ENCODE assay signal across 25 cellular contexts in the genomic region with DNA sequence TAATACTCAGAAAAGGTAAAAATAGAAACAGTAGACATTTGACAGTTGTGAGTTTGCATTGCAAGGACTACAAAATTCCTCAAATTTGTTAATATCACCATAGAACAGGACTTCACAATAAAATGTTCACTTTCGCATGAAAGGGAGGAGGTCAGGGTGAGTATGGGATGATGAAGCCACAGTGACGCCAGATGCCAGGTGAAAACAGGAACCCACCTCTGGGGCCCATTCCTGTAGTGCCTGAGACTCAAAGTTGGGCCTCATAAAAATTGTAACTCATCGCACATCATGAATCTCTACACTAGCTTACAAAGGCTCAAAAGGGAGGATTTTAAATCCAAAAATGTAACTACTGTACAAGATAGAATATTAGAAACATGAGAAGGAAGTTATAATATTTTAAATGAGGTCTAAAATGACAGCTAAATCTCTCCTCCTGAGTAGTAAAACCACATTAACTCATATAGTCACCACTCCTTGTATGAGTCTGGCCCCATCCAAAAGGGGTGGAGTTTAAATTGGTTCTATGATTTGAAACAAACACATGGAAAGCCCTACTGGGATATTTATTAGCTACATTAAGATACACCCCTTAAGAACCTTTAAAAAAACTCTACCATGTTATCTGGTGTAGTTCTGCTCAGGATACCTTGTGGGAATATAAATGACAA.
"Had no signal": no experiment of that assay in that cellular context is flagged by ENCODE, and none has a peak within 500 bp of the region (broad histone marks: within the 10 kb centered on the region; RNA-seq: fewer than 3 reads in every experiment).

No MANE protein-coding gene starts in this region.

- H3K4me1 ChIP-seq: colonic mucosa had no signal

- H3K36me3 ChIP-seq: colonic mucosa, left ventricle myocardium inferior, lower lobe of right lung, neural progenitor cell, ovary, stomach, thoracic aorta, transverse colon had no signal

- H3K9ac ChIP-seq: neural progenitor cell had no signal

- H3K27me3 ChIP-seq: colonic mucosa, foreskin keratinocyte, hepatocyte, neural progenitor cell, ovary, stomach, transverse colon had no signal

- H3K4me3 ChIP-seq: colonic mucosa, hepatocyte, left ventricle myocardium inferior, lower lobe of right lung, neural progenitor cell, ovary, smooth muscle cell, stomach, thoracic aorta, transverse colon had no signal

- H3K4me3 Mint-ChIP-seq: natural killer cell treated with Interleukin-12 subunit alpha and Interleukin-12 subunit beta and Interleukin-15 and Interleukin-18, amount 100 ng/mL, for 72 hours; neural progenitor cell; stimulated activated memory B cell treated with anti-CD40 and anti-IgM and Interleukin-4, amounts not matched to agents 10 μg/mL and 1 μg/mL and 100 μg/mL, for 72 hours had no signal

- H2AFZ ChIP-seq: hepatocyte, neural progenitor cell had no signal

- H3K27ac ChIP-seq: colonic mucosa, hepatocyte, left ventricle myocardium inferior, lower lobe of right lung, neural progenitor cell, ovary, thoracic aorta had no signal

- H3K79me2 ChIP-seq: hepatocyte had no signal

- H3K9me3 ChIP-seq: colonic mucosa, lower lobe of right lung, ovary, stomach, thoracic aorta, transverse colon had no signal

- H3K4me2 ChIP-seq: hepatocyte, neural progenitor cell, smooth muscle cell had no signal

- DNase-seq: colonic mucosa; dermis blood vessel endothelial cell; erythroblast; foreskin keratinocyte; head of caudate nucleus; kidney; left cardiac atrium; left ventricle myocardium inferior; lower lobe of right lung; mesenchymal stem cell; midbrain; nucleus accumbens; ovary; right cardiac atrium; stimulated activated CD4-positive, alpha-beta T cell treated with anti-CD3 and anti-CD28 coated beads, Interleukin-2, amount 100 ng/mL, for 48 hours; stimulated activated CD8-positive, alpha-beta memory T cell treated with anti-CD3 and anti-CD28 coated beads, Interleukin-4, amount 100 ng/mL, for 48 hours; stomach; substantia nigra; transverse colon had no signal

- H3K27ac Mint-ChIP-seq: natural killer cell treated with Interleukin-12 subunit alpha and Interleukin-12 subunit beta and Interleukin-15 and Interleukin-18, amount 100 ng/mL, for 72 hours; neural progenitor cell; stimulated activated memory B cell treated with anti-CD40 and anti-IgM and Interleukin-4, amounts not matched to agents 10 μg/mL and 1 μg/mL and 100 μg/mL, for 72 hours had no signal

- H3K4me1 Mint-ChIP-seq: stimulated activated memory B cell treated with anti-CD40 and anti-IgM and Interleukin-4, amounts not matched to agents 10 μg/mL and 1 μg/mL and 100 μg/mL, for 72 hours had no signal

- ATAC-seq: foreskin keratinocyte; left cardiac atrium; natural killer cell treated with Interleukin-12 subunit alpha and Interleukin-12 subunit beta and Interleukin-15 and Interleukin-18, amount 100 ng/mL, for 72 hours; right cardiac atrium; stimulated activated memory B cell treated with anti-CD40 and anti-IgM and Interleukin-4, amounts not matched to agents 10 μg/mL and 1 μg/mL and 100 μg/mL, for 72 hours had no signal

- H3K9me3 Mint-ChIP-seq: natural killer cell treated with Interleukin-12 subunit alpha and Interleukin-12 subunit beta and Interleukin-15 and Interleukin-18, amount 100 ng/mL, for 72 hours had no signal

- H3K36me3 Mint-ChIP-seq: natural killer cell treated with Interleukin-12 subunit alpha and Interleukin-12 subunit beta and Interleukin-15 and Interleukin-18, amount 100 ng/mL, for 72 hours; neural progenitor cell; stimulated activated memory B cell treated with anti-CD40 and anti-IgM and Interleukin-4, amounts not matched to agents 10 μg/mL and 1 μg/mL and 100 μg/mL, for 72 hours had no signal
